8 cellular contexts compared by ENCODE assay signal in the genomic region with DNA sequence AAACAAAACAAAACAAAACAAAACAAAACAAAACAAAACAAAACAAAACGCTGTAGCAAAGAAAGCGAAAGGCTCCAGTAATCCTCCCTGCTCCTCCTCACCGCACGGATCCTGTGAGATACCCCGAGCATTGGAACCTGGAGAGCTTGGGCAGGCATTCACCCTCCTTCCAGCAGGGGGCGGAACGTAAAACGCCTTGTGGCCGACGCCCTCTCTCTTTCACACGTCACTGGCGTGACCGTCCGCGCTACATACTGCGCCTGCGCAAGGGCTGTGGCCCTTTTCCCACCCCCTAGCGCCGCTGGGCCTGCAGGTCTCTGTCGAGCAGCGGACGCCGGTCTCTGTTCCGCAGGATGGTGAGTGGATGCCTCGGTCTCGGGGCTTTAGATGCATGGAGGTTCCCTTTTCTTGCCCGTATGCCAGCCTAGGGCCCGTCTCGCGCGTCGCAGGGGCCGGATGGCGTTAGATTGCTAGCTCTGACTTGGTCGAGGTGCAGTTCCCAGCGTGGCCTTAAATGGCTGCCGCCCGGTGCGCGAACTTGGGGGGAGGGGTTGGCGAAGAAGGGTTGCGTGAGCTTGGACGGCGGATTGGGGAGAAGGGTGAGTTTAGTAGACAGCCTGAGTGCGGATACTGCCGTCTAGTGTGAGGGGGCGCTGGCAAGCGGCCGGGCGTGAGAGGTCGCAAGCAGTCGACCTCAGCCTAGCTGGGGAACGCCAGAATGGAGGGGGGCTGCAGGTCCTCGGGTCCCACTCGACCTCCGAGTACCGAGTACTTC. TPM values are rescaled to one million over a fixed set of nuclear protein-coding genes. Genes with fewer than 3 reads are reported as not detected.
A peak's percentile ranks its signal among the peaks of the same experiment; 100 is the strongest.
DNase-seq lines count a peak whose midpoint lies in the region; ATAC-seq and TF ChIP-seq lines count a peak whose summit lies in the region.

A gene (plus strand): TSS at position 279 of the 775 bp plus-strand sequence. CDS start 75 bp downstream, at position 354.

- peak within 1 kb of the TSS; percentile 100 for H3K4me3 Mint-ChIP-seq in activated naive CD4-positive, alpha-beta T cell treated with anti-CD3 and anti-CD28 coated beads, Interleukin-2, amount 50 U/mL, for 24 hours

- intact Hi-C loops in testis (cut with DNase I; ENCODE audit: low total_unique reads): no loop called here

- DNase-seq in NCI-H1092 (lab: John Stamatoyannopoulos, UW) (peak; percentile 97), glomerular endothelial cell (ENCODE audit: extremely low read depth, low read depth, low spot score) (peak; percentile 85), omental fat pad (ENCODE audit: low spot score) (peak; percentile 81), testis (peak; percentile 97)

- peaks cover 39% of the 10 kb centered on the region for H3K36me3 Mint-ChIP-seq in activated naive CD4-positive, alpha-beta T cell treated with anti-CD3 and anti-CD28 coated beads, Interleukin-2, amount 50 U/mL, for 24 hours

- peak within 1 kb of the TSS; percentile 99 for H3K27ac Mint-ChIP-seq in activated naive CD4-positive, alpha-beta T cell treated with anti-CD3 and anti-CD28 coated beads, Interleukin-2, amount 50 U/mL, for 24 hours

- peak within 1 kb of the TSS; percentile 88 to 98 for H3K4me3 ChIP-seq in testis

- no peaks in the 10 kb centered on the region for H3K36me3 ChIP-seq in testis (ENCODE audit: low read depth, missing control alignments)

- peak within 1 kb of the TSS; percentile 84 to 94 for H3K27ac ChIP-seq in testis

- peaks cover 8% of the 10 kb centered on the region for H3K4me1 ChIP-seq in testis

- TF ChIP-seq POLR2A in testis (IDR thresholded peaks at IDR 0.05): peak; percentile 83

- ATAC-seq in HG02610 (IDR thresholded peaks at IDR 0.05; ENCODE audit: unreplicated experiment): peak; percentile 94
- peak; percentile 97 for ATAC-seq in SK-N-SH treated with all-trans-retinoic acid at 6 μM for 48 hours
- peak; percentile 98 for ATAC-seq in omental fat pad (ENCODE audit: low FRiP score)

- no peaks in the 10 kb centered on the region for H3K9me3 Mint-ChIP-seq in activated naive CD4-positive, alpha-beta T cell treated with anti-CD3 and anti-CD28 coated beads, Interleukin-2, amount 50 U/mL, for 24 hours

- H3K9me3 ChIP-seq in testis: no peaks in the 10 kb centered on the region

- no peaks in the 10 kb centered on the region for H3K27me3 ChIP-seq in testis

- TF ChIP-seq CTCF in GM12801 (IDR thresholded peaks at IDR 0.05; ENCODE audit: extremely low read depth, insufficient read length) (peak; percentile 61), omental fat pad (IDR thresholded peaks at IDR 0.05) (peak in 2 of 3 donors; percentile 60 to 95), testis (IDR thresholded peaks at IDR 0.05) (peak; percentile 94 to 99 (median 98))

- WGBS in testis, 2 donors: 0% methylated on average over 48 to 57 of the region's 57 CpGs

- no peaks in the 10 kb centered on the region for H3K27me3 Mint-ChIP-seq in activated naive CD4-positive, alpha-beta T cell treated with anti-CD3 and anti-CD28 coated beads, Interleukin-2, amount 50 U/mL, for 24 hours

- H3K4me1 Mint-ChIP-seq in activated naive CD4-positive, alpha-beta T cell treated with anti-CD3 and anti-CD28 coated beads, Interleukin-2, amount 50 U/mL, for 24 hours: peaks cover 36% of the 10 kb centered on the region

TF ChIP-seq in SK-N-SH treated with all-trans-retinoic acid at 6 μM for 48 hours, 23 proteins besides CTCF, POLR2A, EP300 and RAD21:
- no peak for TF ChIP-seq ZNF565 (CRISPR knock-in tag; conservative IDR thresholded peaks at IDR 0.05; ENCODE audit: low read depth)
- TF ChIP-seq, protein P1, sequence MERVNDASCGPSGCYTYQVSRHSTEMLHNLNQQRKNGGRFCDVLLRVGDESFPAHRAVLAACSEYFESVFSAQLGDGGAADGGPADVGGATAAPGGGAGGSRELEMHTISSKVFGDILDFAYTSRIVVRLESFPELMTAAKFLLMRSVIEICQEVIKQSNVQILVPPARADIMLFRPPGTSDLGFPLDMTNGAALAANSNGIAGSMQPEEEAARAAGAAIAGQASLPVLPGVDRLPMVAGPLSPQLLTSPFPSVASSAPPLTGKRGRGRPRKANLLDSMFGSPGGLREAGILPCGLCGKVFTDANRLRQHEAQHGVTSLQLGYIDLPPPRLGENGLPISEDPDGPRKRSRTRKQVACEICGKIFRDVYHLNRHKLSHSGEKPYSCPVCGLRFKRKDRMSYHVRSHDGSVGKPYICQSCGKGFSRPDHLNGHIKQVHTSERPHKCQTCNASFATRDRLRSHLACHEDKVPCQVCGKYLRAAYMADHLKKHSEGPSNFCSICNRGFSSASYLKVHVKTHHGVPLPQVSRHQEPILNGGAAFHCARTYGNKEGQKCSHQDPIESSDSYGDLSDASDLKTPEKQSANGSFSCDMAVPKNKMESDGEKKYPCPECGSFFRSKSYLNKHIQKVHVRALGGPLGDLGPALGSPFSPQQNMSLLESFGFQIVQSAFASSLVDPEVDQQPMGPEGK (CRISPR knock-in tag; IDR thresholded peaks at IDR 0.05; ENCODE audit: borderline replicate concordance): no peak; the same call in 1 of the 2 replicates
- no peak for TF ChIP-seq ISL1 (CRISPR knock-in tag; IDR thresholded peaks at IDR 0.05)
- no peak for TF ChIP-seq ZNF70 (CRISPR knock-in tag; IDR thresholded peaks at IDR 0.05)
- TF ChIP-seq PPARA (CRISPR knock-in tag; IDR thresholded peaks at IDR 0.05; ENCODE audit: borderline replicate concordance): no peak
- 0 out of 2 replicates have a peak, but pooled peaks have one; percentile 15 for TF ChIP-seq ESRRG (CRISPR knock-in tag; IDR thresholded peaks at IDR 0.05)
- TF ChIP-seq, protein P2, sequence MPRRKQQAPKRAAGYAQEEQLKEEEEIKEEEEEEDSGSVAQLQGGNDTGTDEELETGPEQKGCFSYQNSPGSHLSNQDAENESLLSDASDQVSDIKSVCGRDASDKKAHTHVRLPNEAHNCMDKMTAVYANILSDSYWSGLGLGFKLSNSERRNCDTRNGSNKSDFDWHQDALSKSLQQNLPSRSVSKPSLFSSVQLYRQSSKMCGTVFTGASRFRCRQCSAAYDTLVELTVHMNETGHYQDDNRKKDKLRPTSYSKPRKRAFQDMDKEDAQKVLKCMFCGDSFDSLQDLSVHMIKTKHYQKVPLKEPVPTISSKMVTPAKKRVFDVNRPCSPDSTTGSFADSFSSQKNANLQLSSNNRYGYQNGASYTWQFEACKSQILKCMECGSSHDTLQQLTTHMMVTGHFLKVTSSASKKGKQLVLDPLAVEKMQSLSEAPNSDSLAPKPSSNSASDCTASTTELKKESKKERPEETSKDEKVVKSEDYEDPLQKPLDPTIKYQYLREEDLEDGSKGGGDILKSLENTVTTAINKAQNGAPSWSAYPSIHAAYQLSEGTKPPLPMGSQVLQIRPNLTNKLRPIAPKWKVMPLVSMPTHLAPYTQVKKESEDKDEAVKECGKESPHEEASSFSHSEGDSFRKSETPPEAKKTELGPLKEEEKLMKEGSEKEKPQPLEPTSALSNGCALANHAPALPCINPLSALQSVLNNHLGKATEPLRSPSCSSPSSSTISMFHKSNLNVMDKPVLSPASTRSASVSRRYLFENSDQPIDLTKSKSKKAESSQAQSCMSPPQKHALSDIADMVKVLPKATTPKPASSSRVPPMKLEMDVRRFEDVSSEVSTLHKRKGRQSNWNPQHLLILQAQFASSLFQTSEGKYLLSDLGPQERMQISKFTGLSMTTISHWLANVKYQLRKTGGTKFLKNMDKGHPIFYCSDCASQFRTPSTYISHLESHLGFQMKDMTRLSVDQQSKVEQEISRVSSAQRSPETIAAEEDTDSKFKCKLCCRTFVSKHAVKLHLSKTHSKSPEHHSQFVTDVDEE (CRISPR knock-in tag; IDR thresholded peaks at IDR 0.05): 0 out of 2 replicates have a peak, but pooled peaks have one; percentile 40
- TF ChIP-seq, protein P3, sequence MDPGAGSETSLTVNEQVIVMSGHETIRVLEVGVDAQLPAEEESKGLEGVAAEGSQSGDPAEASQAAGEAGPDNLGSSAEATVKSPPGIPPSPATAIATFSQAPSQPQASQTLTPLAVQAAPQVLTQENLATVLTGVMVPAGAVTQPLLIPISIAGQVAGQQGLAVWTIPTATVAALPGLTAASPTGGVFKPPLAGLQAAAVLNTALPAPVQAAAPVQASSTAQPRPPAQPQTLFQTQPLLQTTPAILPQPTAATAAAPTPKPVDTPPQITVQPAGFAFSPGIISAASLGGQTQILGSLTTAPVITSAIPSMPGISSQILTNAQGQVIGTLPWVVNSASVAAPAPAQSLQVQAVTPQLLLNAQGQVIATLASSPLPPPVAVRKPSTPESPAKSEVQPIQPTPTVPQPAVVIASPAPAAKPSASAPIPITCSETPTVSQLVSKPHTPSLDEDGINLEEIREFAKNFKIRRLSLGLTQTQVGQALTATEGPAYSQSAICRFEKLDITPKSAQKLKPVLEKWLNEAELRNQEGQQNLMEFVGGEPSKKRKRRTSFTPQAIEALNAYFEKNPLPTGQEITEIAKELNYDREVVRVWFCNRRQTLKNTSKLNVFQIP (CRISPR knock-in tag; IDR thresholded peaks at IDR 0.05; ENCODE audit: borderline replicate concordance, low read depth): peak; percentile 71; the same call in 1 of the 2 replicates
- TF ChIP-seq SNAI2 (CRISPR knock-in tag; IDR thresholded peaks at IDR 0.05): no peak
- 0 out of 2 replicates have a peak, but pooled peaks have one; percentile 22 for TF ChIP-seq CSDC2 (CRISPR knock-in tag; IDR thresholded peaks at IDR 0.05)
- TF ChIP-seq ZFP3 (CRISPR knock-in tag; IDR thresholded peaks at IDR 0.05): no peak
- TF ChIP-seq GLIS3 (CRISPR knock-in tag; IDR thresholded peaks at IDR 0.05): peak; percentile 13; the same call in 1 of the 2 replicates

RNA-seq across cellular contexts. Expression of the gene that starts here (rescaled TPM):
- total RNA-seq in glomerular endothelial cell (965 and 1,451 TPM in 2 replicates), omental fat pad (1,000 to 10,000 TPM; 1,480 to 1,916 (median 1,561) TPM), testis (100 to 1,000 TPM; 548 to 899 TPM)
- polyA plus RNA-seq in testis (ENCODE audit: insufficient read depth, low read depth, low replicate concordance): 929 TPM

Comparison
In these comparisons a context has a peak if more than half of its experiments do, and no peak if none do; other contexts are left out.
1. Peak in every context shown above with its lines: DNase-seq, ATAC-seq, H3K4me3 ChIP-seq and H3K27ac ChIP-seq.